In the genomic region with DNA sequence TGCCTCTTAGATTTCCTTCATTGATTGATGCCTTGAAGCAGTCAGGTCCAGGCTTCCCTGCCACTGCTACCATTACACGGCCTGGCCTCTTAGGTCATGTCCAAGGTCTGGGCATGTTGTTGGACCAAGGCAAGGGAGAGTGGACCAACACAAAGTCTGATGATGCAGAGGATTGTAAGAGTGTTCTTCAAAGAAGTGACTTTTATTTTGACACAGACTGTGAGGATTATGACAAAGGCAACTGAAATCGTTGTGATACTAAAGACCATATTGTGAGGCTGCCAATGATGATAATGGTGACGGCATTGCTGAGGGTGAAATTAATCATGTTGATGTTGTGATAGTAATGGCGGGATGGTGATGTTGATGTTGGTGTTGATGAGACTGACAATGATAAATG, we compare ENCODE assay signal across 27 cellular contexts.
"Had no signal": no experiment of that assay in that cellular context is flagged by ENCODE, and none has a peak within 500 bp of the region (broad histone marks: within the 10 kb centered on the region; RNA-seq: fewer than 3 reads in every experiment).

No MANE protein-coding gene starts in this region.

- H3K27ac Mint-ChIP-seq: activated naive CD4-positive, alpha-beta T cell treated with anti-CD3 and anti-CD28 coated beads for 36 hours; activated naive CD8-positive, alpha-beta T cell treated with anti-CD3 and anti-CD28 coated beads, Interleukin-2, amount 10 ng/mL, durations not matched to agents 7 days and 5 days; activated T-helper 1 cell treated with anti-CD3 and anti-CD28 coated beads, Interleukin-12 subunit alpha, Interleukin-12 subunit beta, Interleukin-2, Interleukin-4 antibody, amounts not matched to agents 30 ng/mL and 10 ng/mL and 1 ng/mL, durations not matched to agents 14 hours and 24 hours and 36 hours; brain; nephron; WTC11 had no signal

- DNase-seq: activated CD4-positive, alpha-beta T cell treated with anti-CD3 and anti-CD28 coated beads for 1 hour; activated CD4-positive, alpha-beta T cell treated with anti-CD3 and anti-CD28 coated beads, Interleukin-2, amount 50 U/mL, for 4 hours; activated CD8-positive, alpha-beta memory T cell treated with anti-CD3 and anti-CD28 coated beads, Interleukin-2, amount 50 U/mL, for 4 hours; activated effector memory CD4-positive, alpha-beta T cell treated with anti-CD3 and anti-CD28 coated beads, Interleukin-2, amount 50 U/mL, for 16 hours; activated naive CD4-positive, alpha-beta T cell treated with anti-CD3 and anti-CD28 coated beads for 36 hours; activated naive CD8-positive, alpha-beta T cell treated with anti-CD3 and anti-CD28 coated beads, Interleukin-2, amount 10 ng/mL, durations not matched to agents 7 days and 5 days; activated T-cell treated with anti-CD3 and anti-CD28 coated beads, Interleukin-2, amount 50 U/mL, for 1 hour; esophagus squamous epithelium; foreskin melanocyte; left lung; lower lobe of right lung; mesenchymal stem cell; pancreas; spleen; stimulated activated naive CD4-positive, alpha-beta T cell; T-helper 2 cell; tibial artery had no signal

- H3K4me3 Mint-ChIP-seq: activated naive CD4-positive, alpha-beta T cell treated with anti-CD3 and anti-CD28 coated beads for 36 hours; activated naive CD8-positive, alpha-beta T cell treated with anti-CD3 and anti-CD28 coated beads, Interleukin-2, amount 10 ng/mL, durations not matched to agents 7 days and 5 days; activated T-helper 1 cell treated with anti-CD3 and anti-CD28 coated beads, Interleukin-12 subunit alpha, Interleukin-12 subunit beta, Interleukin-2, Interleukin-4 antibody, amounts not matched to agents 30 ng/mL and 10 ng/mL and 1 ng/mL, durations not matched to agents 14 hours and 24 hours and 36 hours; brain; nephron; WTC11 had no signal

- H3K27me3 ChIP-seq: ascending aorta, cardiac muscle cell, pancreas had no signal

- H3K4me3 ChIP-seq: ascending aorta, cardiac muscle cell, esophagus squamous epithelium, heart right ventricle, left lung, lower lobe of right lung, pancreas, spleen, suprapubic skin, tibial artery had no signal

- H3K36me3 ChIP-seq: ascending aorta, cardiac muscle cell, esophagus squamous epithelium, heart right ventricle, left lung, lower lobe of right lung, neutrophil, pancreas, spleen, suprapubic skin, tibial artery had no signal

- H3K27ac ChIP-seq: ascending aorta, cardiac muscle cell, esophagus squamous epithelium, heart right ventricle, left lung, lower lobe of right lung, neutrophil, pancreas, spleen, suprapubic skin, tibial artery had no signal

- H3K9me3 Mint-ChIP-seq: activated naive CD4-positive, alpha-beta T cell treated with anti-CD3 and anti-CD28 coated beads for 36 hours; activated naive CD8-positive, alpha-beta T cell treated with anti-CD3 and anti-CD28 coated beads, Interleukin-2, amount 10 ng/mL, durations not matched to agents 7 days and 5 days; activated T-helper 1 cell treated with anti-CD3 and anti-CD28 coated beads, Interleukin-12 subunit alpha, Interleukin-12 subunit beta, Interleukin-2, Interleukin-4 antibody, amounts not matched to agents 30 ng/mL and 10 ng/mL and 1 ng/mL, durations not matched to agents 14 hours and 24 hours and 36 hours; brain; nephron; WTC11 had no signal

- H3K4me1 Mint-ChIP-seq: activated naive CD8-positive, alpha-beta T cell treated with anti-CD3 and anti-CD28 coated beads, Interleukin-2, amount 10 ng/mL, durations not matched to agents 7 days and 5 days; nephron; WTC11 had no signal

- ATAC-seq: left lung, lower lobe of right lung, SK-N-SH treated with all-trans-retinoic acid at 6 μM for 48 hours had no signal

- H3K36me3 Mint-ChIP-seq: activated naive CD8-positive, alpha-beta T cell treated with anti-CD3 and anti-CD28 coated beads, Interleukin-2, amount 10 ng/mL, durations not matched to agents 7 days and 5 days; WTC11 had no signal

- H3K9me3 ChIP-seq: ascending aorta, esophagus squamous epithelium, heart right ventricle, left lung, lower lobe of right lung, neutrophil, pancreas, spleen, suprapubic skin, tibial artery had no signal
